Comparison of ENCODE assay signal across 2 cellular contexts in the genomic region with DNA sequence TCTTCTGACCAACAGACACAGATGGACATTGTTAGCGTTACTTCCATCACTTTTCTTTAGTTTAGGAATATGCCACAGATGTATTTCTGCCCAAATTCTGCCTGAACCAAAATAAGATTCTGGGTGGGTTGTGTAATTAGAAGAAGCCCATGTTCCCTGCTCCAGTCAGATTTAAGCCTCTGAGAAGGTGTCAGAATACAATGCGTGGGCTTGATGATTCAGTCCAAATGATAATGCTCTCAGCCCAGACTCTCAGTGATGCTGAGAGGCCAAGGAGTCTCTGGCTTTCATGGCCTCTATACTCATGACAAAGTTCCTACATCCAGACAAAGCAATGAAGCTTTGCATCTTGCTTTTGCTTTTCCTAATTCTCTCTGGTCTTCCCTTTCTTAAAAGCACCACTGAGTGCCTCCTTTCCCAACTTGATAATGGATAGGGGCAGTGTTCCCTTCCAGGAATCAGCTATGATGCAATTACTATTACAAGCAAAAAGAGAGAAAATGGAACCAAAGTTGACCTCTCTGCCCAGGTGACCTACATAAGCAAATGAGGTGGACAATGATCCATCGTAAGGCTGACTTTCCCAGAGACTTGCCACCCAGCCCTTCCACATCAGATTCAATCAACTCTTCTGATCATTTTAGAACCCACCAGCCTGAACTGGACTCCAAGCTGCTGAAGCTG.
TF ChIP-seq lines count a peak whose summit lies in the region.

No MANE protein-coding gene starts in this region.

TF ChIP-seq in liver, 16 proteins besides CTCF, POLR2A, EP300 and RAD21:
- TF ChIP-seq, protein P1, sequence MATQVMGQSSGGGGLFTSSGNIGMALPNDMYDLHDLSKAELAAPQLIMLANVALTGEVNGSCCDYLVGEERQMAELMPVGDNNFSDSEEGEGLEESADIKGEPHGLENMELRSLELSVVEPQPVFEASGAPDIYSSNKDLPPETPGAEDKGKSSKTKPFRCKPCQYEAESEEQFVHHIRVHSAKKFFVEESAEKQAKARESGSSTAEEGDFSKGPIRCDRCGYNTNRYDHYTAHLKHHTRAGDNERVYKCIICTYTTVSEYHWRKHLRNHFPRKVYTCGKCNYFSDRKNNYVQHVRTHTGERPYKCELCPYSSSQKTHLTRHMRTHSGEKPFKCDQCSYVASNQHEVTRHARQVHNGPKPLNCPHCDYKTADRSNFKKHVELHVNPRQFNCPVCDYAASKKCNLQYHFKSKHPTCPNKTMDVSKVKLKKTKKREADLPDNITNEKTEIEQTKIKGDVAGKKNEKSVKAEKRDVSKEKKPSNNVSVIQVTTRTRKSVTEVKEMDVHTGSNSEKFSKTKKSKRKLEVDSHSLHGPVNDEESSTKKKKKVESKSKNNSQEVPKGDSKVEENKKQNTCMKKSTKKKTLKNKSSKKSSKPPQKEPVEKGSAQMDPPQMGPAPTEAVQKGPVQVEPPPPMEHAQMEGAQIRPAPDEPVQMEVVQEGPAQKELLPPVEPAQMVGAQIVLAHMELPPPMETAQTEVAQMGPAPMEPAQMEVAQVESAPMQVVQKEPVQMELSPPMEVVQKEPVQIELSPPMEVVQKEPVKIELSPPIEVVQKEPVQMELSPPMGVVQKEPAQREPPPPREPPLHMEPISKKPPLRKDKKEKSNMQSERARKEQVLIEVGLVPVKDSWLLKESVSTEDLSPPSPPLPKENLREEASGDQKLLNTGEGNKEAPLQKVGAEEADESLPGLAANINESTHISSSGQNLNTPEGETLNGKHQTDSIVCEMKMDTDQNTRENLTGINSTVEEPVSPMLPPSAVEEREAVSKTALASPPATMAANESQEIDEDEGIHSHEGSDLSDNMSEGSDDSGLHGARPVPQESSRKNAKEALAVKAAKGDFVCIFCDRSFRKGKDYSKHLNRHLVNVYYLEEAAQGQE (IDR thresholded peaks at IDR 0.05) = no peak
- TF ChIP-seq HNF4A (conservative IDR thresholded peaks at IDR 0.05) = peak; percentile 78 to 82
- TF ChIP-seq TAF1 (conservative IDR thresholded peaks at IDR 0.05) = no peak
- no peak for TF ChIP-seq FOXA2 (IDR thresholded peaks at IDR 0.05)
- peak; percentile 88 for TF ChIP-seq YY1 (IDR thresholded peaks at IDR 0.05)
- TF ChIP-seq RXRA (IDR thresholded peaks at IDR 0.05) = peak; percentile 84 to 88
- TF ChIP-seq HNF4G (IDR thresholded peaks at IDR 0.05) = no peak
- TF ChIP-seq SP1 (IDR thresholded peaks at IDR 0.05) = peak; percentile 76
- no peak for TF ChIP-seq GABPA (IDR thresholded peaks at IDR 0.05 in 1 of 2, conservative IDR thresholded peaks at IDR 0.05 in 1 of 2)
- TF ChIP-seq, protein P2, sequence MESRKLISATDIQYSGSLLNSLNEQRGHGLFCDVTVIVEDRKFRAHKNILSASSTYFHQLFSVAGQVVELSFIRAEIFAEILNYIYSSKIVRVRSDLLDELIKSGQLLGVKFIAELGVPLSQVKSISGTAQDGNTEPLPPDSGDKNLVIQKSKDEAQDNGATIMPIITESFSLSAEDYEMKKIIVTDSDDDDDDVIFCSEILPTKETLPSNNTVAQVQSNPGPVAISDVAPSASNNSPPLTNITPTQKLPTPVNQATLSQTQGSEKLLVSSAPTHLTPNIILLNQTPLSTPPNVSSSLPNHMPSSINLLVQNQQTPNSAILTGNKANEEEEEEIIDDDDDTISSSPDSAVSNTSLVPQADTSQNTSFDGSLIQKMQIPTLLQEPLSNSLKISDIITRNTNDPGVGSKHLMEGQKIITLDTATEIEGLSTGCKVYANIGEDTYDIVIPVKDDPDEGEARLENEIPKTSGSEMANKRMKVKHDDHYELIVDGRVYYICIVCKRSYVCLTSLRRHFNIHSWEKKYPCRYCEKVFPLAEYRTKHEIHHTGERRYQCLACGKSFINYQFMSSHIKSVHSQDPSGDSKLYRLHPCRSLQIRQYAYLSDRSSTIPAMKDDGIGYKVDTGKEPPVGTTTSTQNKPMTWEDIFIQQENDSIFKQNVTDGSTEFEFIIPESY (IDR thresholded peaks at IDR 0.05) = peak; percentile 45
- TF ChIP-seq FOXA1 (IDR thresholded peaks at IDR 0.05) = no peak
- TF ChIP-seq, protein P3, sequence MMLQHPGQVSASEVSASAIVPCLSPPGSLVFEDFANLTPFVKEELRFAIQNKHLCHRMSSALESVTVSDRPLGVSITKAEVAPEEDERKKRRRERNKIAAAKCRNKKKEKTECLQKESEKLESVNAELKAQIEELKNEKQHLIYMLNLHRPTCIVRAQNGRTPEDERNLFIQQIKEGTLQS (IDR thresholded peaks at IDR 0.05) = peak; percentile 83
- TF ChIP-seq JUND (IDR thresholded peaks at IDR 0.05) = peak; percentile 30 to 69
- no peak for TF ChIP-seq EGR1 (IDR thresholded peaks at IDR 0.05; ENCODE audit: low read depth in 2 of 2)
- TF ChIP-seq NR2F2 (IDR thresholded peaks at IDR 0.05) = peak; percentile 47
- TF ChIP-seq, protein P4, sequence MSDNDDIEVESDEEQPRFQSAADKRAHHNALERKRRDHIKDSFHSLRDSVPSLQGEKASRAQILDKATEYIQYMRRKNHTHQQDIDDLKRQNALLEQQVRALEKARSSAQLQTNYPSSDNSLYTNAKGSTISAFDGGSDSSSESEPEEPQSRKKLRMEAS (IDR thresholded peaks at IDR 0.05) = peak; percentile 60

TF ChIP-seq in HepG2, 621 proteins besides CTCF, POLR2A, EP300 and RAD21 (continued from another document):
- TF ChIP-seq, protein P5, sequence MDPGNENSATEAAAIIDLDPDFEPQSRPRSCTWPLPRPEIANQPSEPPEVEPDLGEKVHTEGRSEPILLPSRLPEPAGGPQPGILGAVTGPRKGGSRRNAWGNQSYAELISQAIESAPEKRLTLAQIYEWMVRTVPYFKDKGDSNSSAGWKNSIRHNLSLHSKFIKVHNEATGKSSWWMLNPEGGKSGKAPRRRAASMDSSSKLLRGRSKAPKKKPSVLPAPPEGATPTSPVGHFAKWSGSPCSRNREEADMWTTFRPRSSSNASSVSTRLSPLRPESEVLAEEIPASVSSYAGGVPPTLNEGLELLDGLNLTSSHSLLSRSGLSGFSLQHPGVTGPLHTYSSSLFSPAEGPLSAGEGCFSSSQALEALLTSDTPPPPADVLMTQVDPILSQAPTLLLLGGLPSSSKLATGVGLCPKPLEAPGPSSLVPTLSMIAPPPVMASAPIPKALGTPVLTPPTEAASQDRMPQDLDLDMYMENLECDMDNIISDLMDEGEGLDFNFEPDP (CRISPR knock-in tag; conservative IDR thresholded peaks at IDR 0.05) = no peak
- TF ChIP-seq SOX6 (IDR thresholded peaks at IDR 0.05) = no peak
- no peak for TF ChIP-seq SOX6 (CRISPR knock-in tag; IDR thresholded peaks at IDR 0.05)
- no peak for TF ChIP-seq ZNF570 (CRISPR knock-in tag; IDR thresholded peaks at IDR 0.05; ENCODE audit: borderline replicate concordance)
- TF ChIP-seq, protein P6, sequence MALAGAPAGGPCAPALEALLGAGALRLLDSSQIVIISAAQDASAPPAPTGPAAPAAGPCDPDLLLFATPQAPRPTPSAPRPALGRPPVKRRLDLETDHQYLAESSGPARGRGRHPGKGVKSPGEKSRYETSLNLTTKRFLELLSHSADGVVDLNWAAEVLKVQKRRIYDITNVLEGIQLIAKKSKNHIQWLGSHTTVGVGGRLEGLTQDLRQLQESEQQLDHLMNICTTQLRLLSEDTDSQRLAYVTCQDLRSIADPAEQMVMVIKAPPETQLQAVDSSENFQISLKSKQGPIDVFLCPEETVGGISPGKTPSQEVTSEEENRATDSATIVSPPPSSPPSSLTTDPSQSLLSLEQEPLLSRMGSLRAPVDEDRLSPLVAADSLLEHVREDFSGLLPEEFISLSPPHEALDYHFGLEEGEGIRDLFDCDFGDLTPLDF (CRISPR knock-in tag; IDR thresholded peaks at IDR 0.05) = no peak
- TF ChIP-seq, protein P7, sequence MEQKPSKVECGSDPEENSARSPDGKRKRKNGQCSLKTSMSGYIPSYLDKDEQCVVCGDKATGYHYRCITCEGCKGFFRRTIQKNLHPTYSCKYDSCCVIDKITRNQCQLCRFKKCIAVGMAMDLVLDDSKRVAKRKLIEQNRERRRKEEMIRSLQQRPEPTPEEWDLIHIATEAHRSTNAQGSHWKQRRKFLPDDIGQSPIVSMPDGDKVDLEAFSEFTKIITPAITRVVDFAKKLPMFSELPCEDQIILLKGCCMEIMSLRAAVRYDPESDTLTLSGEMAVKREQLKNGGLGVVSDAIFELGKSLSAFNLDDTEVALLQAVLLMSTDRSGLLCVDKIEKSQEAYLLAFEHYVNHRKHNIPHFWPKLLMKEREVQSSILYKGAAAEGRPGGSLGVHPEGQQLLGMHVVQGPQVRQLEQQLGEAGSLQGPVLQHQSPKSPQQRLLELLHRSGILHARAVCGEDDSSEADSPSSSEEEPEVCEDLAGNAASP (CRISPR knock-in tag; IDR thresholded peaks at IDR 0.05; ENCODE audit: borderline replicate concordance) = no peak
- no peak for TF ChIP-seq POGZ (CRISPR knock-in tag; IDR thresholded peaks at IDR 0.05)
- TF ChIP-seq, protein P8, sequence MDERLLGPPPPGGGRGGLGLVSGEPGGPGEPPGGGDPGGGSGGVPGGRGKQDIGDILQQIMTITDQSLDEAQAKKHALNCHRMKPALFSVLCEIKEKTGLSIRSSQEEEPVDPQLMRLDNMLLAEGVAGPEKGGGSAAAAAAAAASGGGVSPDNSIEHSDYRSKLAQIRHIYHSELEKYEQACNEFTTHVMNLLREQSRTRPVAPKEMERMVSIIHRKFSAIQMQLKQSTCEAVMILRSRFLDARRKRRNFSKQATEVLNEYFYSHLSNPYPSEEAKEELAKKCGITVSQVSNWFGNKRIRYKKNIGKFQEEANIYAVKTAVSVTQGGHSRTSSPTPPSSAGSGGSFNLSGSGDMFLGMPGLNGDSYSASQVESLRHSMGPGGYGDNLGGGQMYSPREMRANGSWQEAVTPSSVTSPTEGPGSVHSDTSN (CRISPR knock-in tag; IDR thresholded peaks at IDR 0.05) = no peak
- TF ChIP-seq ADNP (CRISPR knock-in tag; IDR thresholded peaks at IDR 0.05) = no peak
- TF ChIP-seq ZNF460 (CRISPR knock-in tag; IDR thresholded peaks at IDR 0.05; ENCODE audit: borderline replicate concordance) = no peak
- TF ChIP-seq RFX1 (IDR thresholded peaks at IDR 0.05) = no peak
- no peak for TF ChIP-seq ZMYM3 (CRISPR knock-in tag; IDR thresholded peaks at IDR 0.05)
- no peak for TF ChIP-seq ZNF781 (CRISPR knock-in tag; IDR thresholded peaks at IDR 0.05; ENCODE audit: borderline replicate concordance, not compliant biosample characterization)
- no peak for TF ChIP-seq SP1 (IDR thresholded peaks at IDR 0.05)
- TF ChIP-seq SP1 (CRISPR knock-in tag; IDR thresholded peaks at IDR 0.05) = no peak
- TF ChIP-seq ISL2 (CRISPR knock-in tag; IDR thresholded peaks at IDR 0.05) = no peak
- no peak for TF ChIP-seq KLF6 (CRISPR knock-in tag; IDR thresholded peaks at IDR 0.05)
- no peak for TF ChIP-seq ZKSCAN1 (IDR thresholded peaks at IDR 0.05; ENCODE audit: low read length)
